ENCODE assay signal across 14 cellular contexts in the genomic region with DNA sequence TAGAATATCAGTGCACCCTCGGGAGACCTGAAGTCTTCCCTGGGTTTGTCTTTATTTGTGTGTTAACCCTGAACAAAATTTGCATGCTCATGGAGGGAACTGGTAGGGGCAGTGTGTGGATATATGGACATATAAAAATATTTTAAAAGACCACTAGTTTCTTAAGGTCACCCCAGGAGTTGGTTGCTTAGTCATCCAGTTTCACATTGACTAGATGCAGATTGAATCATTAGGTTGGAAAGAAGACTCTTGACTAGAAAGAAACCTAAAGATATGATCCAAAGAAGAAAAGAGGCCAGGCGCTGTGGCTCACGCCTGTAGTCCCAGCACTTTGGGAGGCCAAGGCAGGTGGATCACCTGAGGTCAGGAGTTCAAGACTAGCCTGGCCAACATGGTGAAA.
DNase-seq lines count a peak whose midpoint lies in the region; ATAC-seq and TF ChIP-seq lines count a peak whose summit lies in the region.
"Had no signal": no experiment of that assay in that cellular context is flagged by ENCODE, and none has a peak within 500 bp of the region (broad histone marks: within the 10 kb centered on the region; RNA-seq: fewer than 3 reads in every experiment).

No MANE protein-coding gene starts in this region.

- H3K27me3 ChIP-seq in GM06990 (replicated peaks; ENCODE audit: control insufficient read depth, insufficient read depth, low read length): no peaks in the 10 kb centered on the region
- H3K27me3 ChIP-seq in heart right ventricle: no peaks in the 10 kb centered on the region
- H3K27me3 ChIP-seq: upper lobe of left lung had no signal

- intact Hi-C loops in heart right ventricle (cut with DNase I): no loop called here

- H3K9me3 Mint-ChIP-seq in activated naive CD8-positive, alpha-beta T cell (ENCODE audit: low read depth): no peaks in the 10 kb centered on the region

- H3K36me3 ChIP-seq in GM06990 (ENCODE audit: control insufficient read depth, insufficient read depth, low read length) (peaks cover 1% of the 10 kb centered on the region; the same call in 1 of the 2 replicates), heart right ventricle (peaks cover 0 to 7% (median 0%) of the 10 kb centered on the region in 9 donors)
- H3K36me3 ChIP-seq: upper lobe of left lung had no signal

- peaks cover 46% of the 10 kb centered on the region for H3K4me1 Mint-ChIP-seq in activated naive CD8-positive, alpha-beta T cell (ENCODE audit: low read depth)

- WGBS in heart right ventricle, 2 donors: 93 to 96% methylated on average over 3 of the region's 3 CpGs

- DNase-seq in GM06990 (ENCODE audit: extremely low read depth, insufficient read length) (peak; percentile 41), heart right ventricle (no peak), activated gamma-delta T cell (lab: John Stamatoyannopoulos, UW) (no peak)
- DNase-seq: DND-41, NCI-H1105 treated with DMSO at 0.1 percent for 48 hours, right cardiac atrium, SHP77, upper lobe of left lung had no signal

- TF ChIP-seq CTCF in GM06990 (IDR thresholded peaks at IDR 0.05; ENCODE audit: insufficient read depth, low read length, poor library complexity, severe bottlenecking): no peak
- no peak for TF ChIP-seq CTCF in heart right ventricle (IDR thresholded peaks at IDR 0.05)

- ATAC-seq in GM18909 (IDR thresholded peaks at IDR 0.05; ENCODE audit: poor library complexity, unreplicated experiment): peak; percentile 57
- ATAC-seq in HG03095 (IDR thresholded peaks at IDR 0.05; ENCODE audit: unreplicated experiment): peak; percentile 61
- ATAC-seq in GM21360 (IDR thresholded peaks at IDR 0.05; ENCODE audit: unreplicated experiment): no peak
- no peak for ATAC-seq in heart right ventricle
- ATAC-seq in HG02938 (IDR thresholded peaks at IDR 0.05; ENCODE audit: unreplicated experiment): no peak
- ATAC-seq: esophagus mucosa, right cardiac atrium had no signal

- H3K36me3 Mint-ChIP-seq in activated naive CD8-positive, alpha-beta T cell: peaks cover 8% of the 10 kb centered on the region

- no peak overlapping the region for H3K4me3 ChIP-seq in GM06990 (replicated peaks; ENCODE audit: low read depth, low read length)
- no peak overlapping the region for H3K4me3 ChIP-seq in heart right ventricle
- H3K4me3 ChIP-seq: upper lobe of left lung had no signal

- no peak overlapping the region for H3K27ac ChIP-seq in heart right ventricle
- H3K27ac ChIP-seq: upper lobe of left lung had no signal

- peak overlapping the region; percentile 83 for H3K27ac Mint-ChIP-seq in activated naive CD8-positive, alpha-beta T cell

- H3K9me3 ChIP-seq in heart right ventricle: no peaks in the 10 kb centered on the region
- H3K9me3 ChIP-seq: upper lobe of left lung had no signal

- no peak overlapping the region for H3K4me3 Mint-ChIP-seq in activated naive CD8-positive, alpha-beta T cell

- peaks cover 0 to 31% (median 9%) of the 10 kb centered on the region in 9 donors for H3K4me1 ChIP-seq in heart right ventricle

- no peaks in the 10 kb centered on the region for H3K27me3 Mint-ChIP-seq in activated naive CD8-positive, alpha-beta T cell

Comparison
In these comparisons a context has a peak if more than half of its experiments do, and no peak if none do; other contexts are left out.
1. ATAC-seq: peak in GM18909 (single experiment) and HG03095 (single experiment); none in GM21360 (single experiment), heart right ventricle (0 of 8) and HG02938 (single experiment).